2 cellular contexts compared by ENCODE assay signal in the genomic region with DNA sequence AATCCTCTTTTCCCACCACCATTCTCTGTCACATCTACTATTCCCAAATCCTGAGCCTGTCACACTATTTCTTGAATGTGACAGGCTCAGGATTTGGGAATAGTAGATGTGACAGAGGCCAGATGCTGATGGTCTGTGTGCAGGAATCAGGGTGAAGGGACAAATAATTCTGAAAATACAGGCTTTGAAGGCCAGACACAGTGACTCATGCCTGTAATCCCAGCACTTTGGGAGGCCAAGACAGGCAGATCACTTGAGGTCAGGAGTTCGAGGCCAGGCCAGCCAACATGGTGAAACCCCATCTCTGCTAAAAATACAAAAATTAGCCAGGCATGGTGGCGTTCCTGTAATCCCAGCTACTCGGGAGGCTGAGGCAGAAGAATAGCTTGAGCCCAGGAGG. TPM values are rescaled to one million over a fixed set of nuclear protein-coding genes. Genes with fewer than 3 reads are reported as not detected.
"Had no signal": no experiment of that assay in that cellular context is flagged by ENCODE, and none has a peak within 500 bp of the region (broad histone marks: within the 10 kb centered on the region; RNA-seq: fewer than 3 reads in every experiment).

No MANE protein-coding gene starts in this region.

RNA-seq across cellular contexts. Expression of a gene that starts 55.3 kb away (rescaled TPM):
- polyA plus RNA-seq: naive thymus-derived CD4-positive, alpha-beta T cell had no signal

RNA-seq across cellular contexts. Expression of a gene that starts 57.5 kb away (rescaled TPM):
- total RNA-seq: activated CD4-positive, alpha-beta T cell treated with anti-CD3 and anti-CD28 coated beads, Interleukin-2, amount 10 ng/mL, durations not matched to agents 7 days and 5 days had no signal
